ENCODE assay signal across 8 cellular contexts in the genomic region with DNA sequence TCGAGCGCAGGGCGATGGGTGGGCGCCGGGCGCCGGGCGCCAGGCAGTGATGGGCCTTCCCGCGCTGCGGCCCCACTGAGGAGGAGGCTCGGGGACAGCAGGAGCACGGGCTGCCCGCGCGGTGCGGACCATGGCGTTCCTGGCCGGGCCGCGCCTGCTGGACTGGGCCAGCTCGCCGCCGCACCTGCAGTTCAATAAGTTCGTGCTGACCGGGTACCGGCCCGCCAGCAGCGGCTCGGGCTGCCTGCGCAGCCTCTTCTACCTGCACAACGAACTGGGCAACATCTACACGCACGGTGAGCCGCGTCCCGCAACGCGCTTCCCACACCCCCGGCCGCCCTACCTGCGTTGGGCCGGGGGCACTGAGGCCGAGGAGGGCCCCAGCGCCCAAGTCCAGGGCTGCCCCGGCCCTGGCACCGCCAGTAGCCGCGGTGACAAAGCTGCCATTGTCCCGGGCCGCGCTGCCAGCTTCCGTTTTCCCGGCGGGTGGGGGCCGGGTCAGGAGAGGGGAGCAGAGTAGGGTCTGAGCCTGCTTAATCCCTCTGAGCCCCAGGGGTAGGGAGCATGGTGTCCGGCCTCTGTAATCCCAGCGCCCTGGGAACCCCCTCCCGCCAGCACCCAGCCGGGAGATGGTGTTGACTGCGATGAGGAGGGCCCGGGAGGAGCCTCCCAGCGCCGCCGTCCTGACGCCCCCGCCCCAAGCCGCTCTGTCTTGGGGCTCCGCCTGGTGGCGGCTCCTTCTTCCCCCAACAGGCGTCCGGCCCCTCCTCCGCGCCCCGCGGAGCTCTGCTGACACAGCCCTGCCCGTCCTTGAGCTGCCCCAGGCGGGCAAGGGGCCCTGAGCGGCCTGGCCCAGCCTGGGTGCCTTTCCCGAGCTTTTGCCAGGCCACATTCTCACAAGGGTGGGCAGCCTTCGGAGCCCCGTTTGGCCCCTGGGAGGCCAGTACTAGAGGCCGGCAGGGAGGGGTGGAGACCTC. TPM values are rescaled to one million over a fixed set of nuclear protein-coding genes. Genes with fewer than 3 reads are reported as not detected.
DNase-seq lines count a peak whose midpoint lies in the region; ATAC-seq and TF ChIP-seq lines count a peak whose summit lies in the region.

No MANE protein-coding gene starts in this region.

- no peaks in the 10 kb centered on the region for H3K36me3 ChIP-seq in liver (ENCODE audit: control insufficient read depth in 4 of 4, insufficient read depth in 3 of 4, low read depth in 1 of 4, low read length in 3 of 4)

- H3K4me1 Mint-ChIP-seq in activated CD4-positive, alpha-beta T cell treated with anti-CD3 and anti-CD28 coated beads for 36 hours, result peaks cover 28% of the 10 kb centered on the region

- peak; percentile 58 for TF ChIP-seq CTCF in GM10248 (IDR thresholded peaks at IDR 0.05; ENCODE audit: control extremely low read depth, extremely low read depth, low read depth, missing control alignments)
- peak; percentile 59 for TF ChIP-seq CTCF in HFF-Myc (IDR thresholded peaks at IDR 0.05; ENCODE audit: low read depth, low read length, missing control alignments)
- peak; percentile 12 for TF ChIP-seq CTCF in liver (IDR thresholded peaks at IDR 0.05; ENCODE audit: low read depth, low read length, missing input control)

- H3K4me3 ChIP-seq in HFF-Myc (replicated peaks; ENCODE audit: low read depth, low read length) (peak overlapping the region; percentile 62), liver (ENCODE audit: low read depth in 1 of 3, low read length in 3 of 3) (peak overlapping the region; percentile 32 to 76 (median 52))

- peaks cover 0 to 6% (median 2%) of the 10 kb centered on the region in 4 donors for H3K27me3 ChIP-seq in liver (ENCODE audit: control insufficient read depth in 4 of 4, insufficient read depth in 4 of 4, low read length in 3 of 4)

- WGBS in liver, result 6% methylated on average over 83 of the region's 83 CpGs

- peaks cover 19% of the 10 kb centered on the region for H3K27me3 Mint-ChIP-seq in activated CD4-positive, alpha-beta T cell treated with anti-CD3 and anti-CD28 coated beads for 36 hours

- no peaks in the 10 kb centered on the region for H3K9me3 ChIP-seq in liver (ENCODE audit: control insufficient read depth in 4 of 4, low read length in 3 of 4)

- intact Hi-C loops in activated CD4-positive, alpha-beta T cell treated with anti-CD3 and anti-CD28 coated beads for 36 hours (cut with DNase I, micrococcal nuclease), result loop anchor here (1.0 to 5.0 kb wide), 12 partner anchors 10 to 298 kb away; a partner anchor contains a TSS

- H3K9me3 Mint-ChIP-seq in activated CD4-positive, alpha-beta T cell treated with anti-CD3 and anti-CD28 coated beads for 36 hours (ENCODE audit: low read depth), result no peaks in the 10 kb centered on the region

- peak overlapping the region; percentile 25 for H3K27ac Mint-ChIP-seq in activated CD4-positive, alpha-beta T cell treated with anti-CD3 and anti-CD28 coated beads for 36 hours

- POLR2A ChIA-PET in GM10248 (lab: Yijun Ruan, JAX), result interaction anchor here (0.7 kb wide), 1 partner anchor 11 kb away, joined by 3 read pairs; a partner anchor contains a TSS
- POLR2A ChIA-PET in activated CD4-positive, alpha-beta T cell treated with anti-CD3 and anti-CD28 coated beads for 36 hours (lab: Charles Lee), result interaction anchor here (0.6 to 0.9 kb wide), 2 partner anchors 8 to 14 kb away, joined by 3 read pairs; no protein-coding TSS in a partner anchor

- no peak overlapping the region for H3K27ac ChIP-seq in liver (ENCODE audit: low read depth in 1 of 2, low read length in 2 of 2)

- TF ChIP-seq RAD21 in liver (IDR thresholded peaks at IDR 0.05), result no peak

- peak overlapping the region; percentile 72 for H3K4me3 Mint-ChIP-seq in activated CD4-positive, alpha-beta T cell treated with anti-CD3 and anti-CD28 coated beads for 36 hours

- DNase-seq in GM10248 (ENCODE audit: extremely low spot score) (peak; percentile 87), HFF-Myc (ENCODE audit: extremely low read depth, low read depth) (no peak), NCI-H2196 treated with DMSO at 0.1 percent for 48 hours (lab: John Stamatoyannopoulos, UW; ENCODE audit: unreplicated experiment) (peak; percentile 26), dermis blood vessel endothelial cell (peak; percentile 70), NCI-H2029 (lab: John Stamatoyannopoulos, UW) (no peak)
- peak; percentile 95 for DNase-seq in activated CD4-positive, alpha-beta T cell treated with anti-CD3 and anti-CD28 coated beads for 36 hours
- DNase-seq in stimulated activated CD4-positive, alpha-beta T cell treated with anti-CD3 and anti-CD28 coated beads, Interleukin-4, amount 100 ng/mL, for 24 hours, result peak; percentile 79

- peaks cover 21% of the 10 kb centered on the region for H3K36me3 Mint-ChIP-seq in activated CD4-positive, alpha-beta T cell treated with anti-CD3 and anti-CD28 coated beads for 36 hours (ENCODE audit: low read depth)

- H3K4me1 ChIP-seq in liver (ENCODE audit: control insufficient read depth in 4 of 4, insufficient read depth in 4 of 4, low read length in 3 of 4), result peaks cover 3 to 31% (median 21%) of the 10 kb centered on the region in 4 donors

- ATAC-seq in activated CD4-positive, alpha-beta T cell treated with anti-CD3 and anti-CD28 coated beads for 36 hours, result peak; percentile 78

- CTCF ChIA-PET in GM10248 (lab: Yijun Ruan, JAX), result interaction anchor here (0.6 to 2.0 kb wide), 14 partner anchors 8 to 151 kb away, joined by 3 to 9 read pairs (median 3); a partner anchor contains a TSS
- CTCF ChIA-PET in activated CD4-positive, alpha-beta T cell treated with anti-CD3 and anti-CD28 coated beads for 36 hours (lab: Charles Lee), result interaction anchor here (0.6 to 1.3 kb wide), 11 partner anchors 8 to 251 kb away, joined by 3 to 5 read pairs (median 4); a partner anchor contains a TSS

- no peak overlapping the region for H3K9ac ChIP-seq in liver (ENCODE audit: low read depth in 1 of 2, low read length in 2 of 2)

TF ChIP-seq in liver, 16 proteins besides CTCF, POLR2A, EP300 and RAD21:
- TF ChIP-seq JUND (IDR thresholded peaks at IDR 0.05), result no peak
- TF ChIP-seq, protein P1, sequence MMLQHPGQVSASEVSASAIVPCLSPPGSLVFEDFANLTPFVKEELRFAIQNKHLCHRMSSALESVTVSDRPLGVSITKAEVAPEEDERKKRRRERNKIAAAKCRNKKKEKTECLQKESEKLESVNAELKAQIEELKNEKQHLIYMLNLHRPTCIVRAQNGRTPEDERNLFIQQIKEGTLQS (IDR thresholded peaks at IDR 0.05), result no peak
- TF ChIP-seq, protein P2, sequence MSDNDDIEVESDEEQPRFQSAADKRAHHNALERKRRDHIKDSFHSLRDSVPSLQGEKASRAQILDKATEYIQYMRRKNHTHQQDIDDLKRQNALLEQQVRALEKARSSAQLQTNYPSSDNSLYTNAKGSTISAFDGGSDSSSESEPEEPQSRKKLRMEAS (IDR thresholded peaks at IDR 0.05), result no peak
- no peak for TF ChIP-seq TAF1 (conservative IDR thresholded peaks at IDR 0.05)
- TF ChIP-seq GABPA (IDR thresholded peaks at IDR 0.05 in 1 of 2, conservative IDR thresholded peaks at IDR 0.05 in 1 of 2), result no peak
- TF ChIP-seq NR2F2 (IDR thresholded peaks at IDR 0.05), result no peak
- TF ChIP-seq SP1 (IDR thresholded peaks at IDR 0.05), result no peak
- no peak for TF ChIP-seq HNF4G (IDR thresholded peaks at IDR 0.05)
- no peak for TF ChIP-seq YY1 (IDR thresholded peaks at IDR 0.05)
- no peak for TF ChIP-seq HNF4A (conservative IDR thresholded peaks at IDR 0.05)

RNA-seq across cellular contexts. Expression of a gene that starts 0.7 kb away (rescaled TPM):
- total RNA-seq in activated CD4-positive, alpha-beta T cell treated with anti-CD3 and anti-CD28 coated beads for 36 hours, result 10 to 100 TPM; 28.7 to 31.2 TPM
- total RNA-seq in dermis blood vessel endothelial cell (9.4 and 12.8 TPM in 2 replicates), liver (1 to 10 TPM in 1 of 2 donors, under 1 TPM in 1; 0.92 to 9.9 TPM)
- 1 to 10 TPM in 1 of 2 donors, under 1 TPM in 1; 0.63 to 3.0 TPM for polyA plus RNA-seq in liver

RNA-seq across cellular contexts. Expression of a gene that starts 5.8 kb away (rescaled TPM):
- total RNA-seq in activated CD4-positive, alpha-beta T cell treated with anti-CD3 and anti-CD28 coated beads for 36 hours, result not detected
- total RNA-seq in dermis blood vessel endothelial cell, result not detected in 2 replicates
- not detected for total RNA-seq in liver
- not detected for polyA plus RNA-seq in liver

RNA-seq across cellular contexts. Expression of a gene that starts 10.4 kb away (rescaled TPM):
- total RNA-seq in activated CD4-positive, alpha-beta T cell treated with anti-CD3 and anti-CD28 coated beads for 36 hours, result 100 to 1,000 TPM; 101 to 117 TPM
- total RNA-seq in dermis blood vessel endothelial cell (4.4 and 10.6 TPM in 2 replicates), liver (10 to 100 TPM in 1 of 2 donors, under 1 TPM in 1; 0.50 to 15.8 TPM)
- 1 to 10 TPM; 1.7 to 3.4 TPM for polyA plus RNA-seq in liver

RNA-seq across cellular contexts. Expression of a gene that starts 42.9 kb away (rescaled TPM):
- not detected for total RNA-seq in activated CD4-positive, alpha-beta T cell treated with anti-CD3 and anti-CD28 coated beads for 36 hours
- total RNA-seq in dermis blood vessel endothelial cell (not detected in 2 replicates), liver (under 1 TPM; 0.05 to 0.25 TPM)
- polyA plus RNA-seq in liver, result under 1 TPM; 0.25 to 0.32 TPM

RNA-seq across cellular contexts. Expression of a gene that starts 48.1 kb away (rescaled TPM):
- total RNA-seq in activated CD4-positive, alpha-beta T cell treated with anti-CD3 and anti-CD28 coated beads for 36 hours, result not detected
- total RNA-seq in dermis blood vessel endothelial cell (not detected in 2 replicates), liver (under 1 TPM in 1 of 2 donors, not detected in 1; 0.75 TPM)
- not detected for polyA plus RNA-seq in liver

Comparison
In these comparisons a context has a peak if more than half of its experiments do, and no peak if none do; other contexts are left out.
1. DNase-seq: peak in GM10248 (single experiment), NCI-H2196 treated with DMSO at 0.1 percent for 48 hours (single experiment), activated CD4-positive, alpha-beta T cell treated with anti-CD3 and anti-CD28 coated beads for 36 hours (single experiment), dermis blood vessel endothelial cell (single experiment) and stimulated activated CD4-positive, alpha-beta T cell treated with anti-CD3 and anti-CD28 coated beads, Interleukin-4, amount 100 ng/mL, for 24 hours (single experiment); none in HFF-Myc (single experiment) and NCI-H2029 (single experiment).
2. Peak in every context shown above with its lines, with median percentiles within 50 percentile points of each other: CTCF ChIP-seq.